Comparison of ENCODE assay signal across 14 cellular contexts in the genomic region with DNA sequence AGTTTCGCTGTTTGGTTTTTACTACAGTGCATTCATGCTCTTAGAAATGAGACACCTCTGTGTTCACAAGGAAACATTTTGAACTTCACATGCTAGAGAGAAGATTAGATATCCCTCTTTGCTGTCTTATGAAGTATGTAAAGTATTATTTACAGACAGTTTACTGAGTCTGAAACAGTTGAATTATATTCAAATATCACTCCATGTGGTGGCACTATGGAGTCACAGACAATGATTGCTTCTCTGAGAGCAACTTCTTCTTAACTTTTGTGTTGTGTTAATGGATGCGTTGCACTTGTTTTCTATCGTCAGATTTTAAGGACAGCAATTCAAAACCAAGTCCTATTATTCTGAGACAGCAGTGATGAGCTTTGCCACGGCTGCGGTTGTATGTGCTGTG.
A peak's percentile ranks its signal among the peaks of the same experiment; 100 is the strongest.
DNase-seq lines count a peak whose midpoint lies in the region; ATAC-seq and TF ChIP-seq lines count a peak whose summit lies in the region.
"Had no signal": no experiment of that assay in that cellular context is flagged by ENCODE, and none has a peak within 500 bp of the region (broad histone marks: within the 10 kb centered on the region; RNA-seq: fewer than 3 reads in every experiment).

No MANE protein-coding gene starts in this region.

- H3K36me3 ChIP-seq in left lung = no peaks in the 10 kb centered on the region

- TF ChIP-seq CTCF in LNCAP (IDR thresholded peaks at IDR 0.05) = peak; percentile 46; the same call in 1 of the 2 replicates
- TF ChIP-seq CTCF in RWPE1 (conservative IDR thresholded peaks at IDR 0.05; ENCODE audit: low read depth) = peak; percentile 53
- TF ChIP-seq CTCF in left lung (IDR thresholded peaks at IDR 0.05) = peak in 1 of 2 donors; percentile 13

- intact Hi-C loops in left lung (cut with DNase I) = no loop called here

- H3K27ac ChIP-seq in RWPE1 (no peak overlapping the region), left lung (no peak overlapping the region)
- H3K27ac ChIP-seq: GM23248 had no signal

- ATAC-seq in left lung (peak; percentile 53), GM19395 (IDR thresholded peaks at IDR 0.05; ENCODE audit: unreplicated experiment) (no peak)
- ATAC-seq: natural killer cell treated with Interleukin-12 subunit alpha and Interleukin-12 subunit beta and Interleukin-15 and Interleukin-18, amount 100 ng/mL, for 72 hours had no signal

- CTCF ChIA-PET in RWPE1 (lab: Yijun Ruan, JAX) = no interaction called here

- no peaks in the 10 kb centered on the region for H3K27me3 ChIP-seq in left lung

- no peaks in the 10 kb centered on the region for H3K4me1 ChIP-seq in left lung

- POLR2A ChIA-PET in RWPE1 (lab: Yijun Ruan, JAX; ENCODE audit: low non-redundant PET) = no interaction called here

- DNase-seq in COLO829 (ENCODE audit: low spot score) = peak; percentile 2
- DNase-seq in RWPE1 (ENCODE audit: low spot score) = no peak
- DNase-seq in left lung = no peak
- DNase-seq in mucosa of gallbladder (ENCODE audit: low spot score) = no peak
- DNase-seq in erythroblast (lab: John Stamatoyannopoulos, UW) = no peak
- no peak for DNase-seq in epidermal melanocyte (ENCODE audit: insufficient read length, low spot score)
- DNase-seq: activated CD4-positive, alpha-beta T cell treated with anti-CD3 and anti-CD28 coated beads, Interleukin-2, amount 50 U/mL, for 1 hour; activated effector memory CD4-positive, alpha-beta T cell treated with anti-CD3 and anti-CD28 coated beads, Interleukin-2, amount 50 U/mL, for 16 hours; GM23248; immature natural killer cell; stimulated activated CD8-positive, alpha-beta memory T cell treated with anti-CD3 and anti-CD28 coated beads, Interleukin-4, amount 100 ng/mL, for 48 hours had no signal

- no peaks in the 10 kb centered on the region for H3K9me3 ChIP-seq in left lung

- TF ChIP-seq POLR2A in erythroblast (IDR thresholded peaks at IDR 0.05; ENCODE audit: low read length) = no peak

- no peak overlapping the region for H3K4me3 ChIP-seq in left lung
- H3K4me3 ChIP-seq: GM23248 had no signal
